ENCODE assay signal across 1 cellular context in genomic region chrX:47831788-47832187, GRCh38.
TF ChIP-seq lines count a peak whose summit lies in the region.

No MANE protein-coding gene starts in this region.

TF ChIP-seq in HCT116, 20 proteins besides CTCF, POLR2A, EP300 and RAD21 (continued from another document):
- no peak for TF ChIP-seq ZBTB33 (IDR thresholded peaks at IDR 0.05; ENCODE audit: extremely low read depth, insufficient replicate concordance, low read length)
- no peak for TF ChIP-seq EZH2phosphoT487 (IDR thresholded peaks at IDR 0.05; ENCODE audit: borderline replicate concordance)
- no peak for TF ChIP-seq CBX3 (IDR thresholded peaks at IDR 0.05; ENCODE audit: low read depth)
- TF ChIP-seq SRF (IDR thresholded peaks at IDR 0.05; ENCODE audit: low read depth): no peak
- TF ChIP-seq SP1 (IDR thresholded peaks at IDR 0.05; ENCODE audit: low read depth): no peak
- no peak for TF ChIP-seq TCF7L2 (IDR thresholded peaks at IDR 0.05; ENCODE audit: borderline replicate concordance, extremely low read depth, insufficient read depth, insufficient read length)
- TF ChIP-seq ZNF274 (IDR thresholded peaks at IDR 0.05; ENCODE audit: low read depth, low read length): no peak
- no peak for TF ChIP-seq CEBPB (IDR thresholded peaks at IDR 0.05; ENCODE audit: low read depth)
- no peak for TF ChIP-seq EZH2 (IDR thresholded peaks at IDR 0.05)
- TF ChIP-seq ELF1 (IDR thresholded peaks at IDR 0.05; ENCODE audit: borderline replicate concordance, low read depth): no peak
TF ChIP-seq in HCT116: peak in this region for 0.
